Comparison of ENCODE assay signal across 8 cellular contexts in genomic region chr7:149028346-149029109, GRCh38. TPM values are rescaled to one million over a fixed set of nuclear protein-coding genes. Genes with fewer than 3 reads are reported as not detected.
DNase-seq lines count a peak whose midpoint lies in the region; FAIRE-seq and TF ChIP-seq lines count a peak whose summit lies in the region.

TSS of gene PDIA4 (minus strand) at chr7:149028505. CDS start at chr7:149028408, 97 bp downstream.

- peak within 1 kb of the TSS; percentile 98 for H3K23ac ChIP-seq in neuronal stem cell (ENCODE audit: low read depth, low read length, poor library complexity)

- no peak for FAIRE-seq in frontal cortex (lab: Jason Lieb, UNC)

- H2AK5ac ChIP-seq in neuronal stem cell (ENCODE audit: low read depth, low read length), result peak within 1 kb of the TSS; percentile 81

- H3K27me3 ChIP-seq in GM06990 (replicated peaks; ENCODE audit: control insufficient read depth, insufficient read depth, low read length) (no peaks in the 10 kb centered on the region), neuronal stem cell (ENCODE audit: control insufficient read depth in 3 of 3, insufficient read depth in 3 of 3, low read depth in 1 of 3, low read length in 3 of 3) (no peaks in the 10 kb centered on the region)

- peak within 1 kb of the TSS; percentile 89 for H3K27ac Mint-ChIP-seq in activated naive CD4-positive, alpha-beta T cell treated with anti-CD3 and anti-CD28 coated beads for 36 hours

- H2BK5ac ChIP-seq in neuronal stem cell (ENCODE audit: low read length), result peak within 1 kb of the TSS; percentile 66

- H3K14ac ChIP-seq in neuronal stem cell (ENCODE audit: low read length), result peak within 1 kb of the TSS; percentile 99

- no peaks in the 10 kb centered on the region for H3K9me3 ChIP-seq in neuronal stem cell (replicated peaks in 1 of 2; ENCODE audit: control insufficient read depth in 2 of 2, insufficient read depth in 1 of 2, low read depth in 1 of 2, low read length in 2 of 2)

- H3K4me3 ChIP-seq in GM06990 (replicated peaks; ENCODE audit: low read depth, low read length) (peak within 1 kb of the TSS; percentile 97), HFF-Myc (replicated peaks; ENCODE audit: low read depth, low read length) (peak within 1 kb of the TSS; percentile 74), neuronal stem cell (ENCODE audit: low read length in 2 of 2) (peak within 1 kb of the TSS; percentile 86 to 92)

- H2BK120ac ChIP-seq in neuronal stem cell (ENCODE audit: low read depth, low read length), result no peak within 1 kb of the TSS

- peak within 1 kb of the TSS; percentile 94 for H2BK15ac ChIP-seq in neuronal stem cell (ENCODE audit: low read length)

- H2AFZ ChIP-seq in neuronal stem cell (ENCODE audit: low read length), result peak within 1 kb of the TSS; percentile 91

- no peak within 1 kb of the TSS for H4K91ac ChIP-seq in neuronal stem cell (ENCODE audit: low read depth, low read length, poor library complexity)

- peak within 1 kb of the TSS; percentile 95 for H3K4me3 Mint-ChIP-seq in activated naive CD4-positive, alpha-beta T cell treated with anti-CD3 and anti-CD28 coated beads for 36 hours

- peaks cover 8% of the 10 kb centered on the region for H3K36me3 Mint-ChIP-seq in activated naive CD4-positive, alpha-beta T cell treated with anti-CD3 and anti-CD28 coated beads for 36 hours (ENCODE audit: low read depth)

- H3K36me3 ChIP-seq in GM06990 (ENCODE audit: control insufficient read depth, insufficient read depth, low read length) (peaks cover under 1% of the 10 kb centered on the region; the same call in 1 of the 2 replicates), neuronal stem cell (replicated peaks in 1 of 2; ENCODE audit: control insufficient read depth in 2 of 2, insufficient read depth in 2 of 2, low read length in 2 of 2) (peaks cover 3 to 26% of the 10 kb centered on the region in 2 donors)

- no peaks in the 10 kb centered on the region for H3K9me3 Mint-ChIP-seq in activated naive CD4-positive, alpha-beta T cell treated with anti-CD3 and anti-CD28 coated beads for 36 hours

- peaks cover 5 to 6% of the 10 kb centered on the region in 2 donors for H3K4me1 ChIP-seq in neuronal stem cell (ENCODE audit: control insufficient read depth in 2 of 2, insufficient read depth in 1 of 2, low read depth in 1 of 2, low read length in 2 of 2)

- no peak for TF ChIP-seq CTCF in GM06990 (IDR thresholded peaks at IDR 0.05; ENCODE audit: insufficient read depth, low read length, poor library complexity, severe bottlenecking)
- TF ChIP-seq CTCF in HFF-Myc (IDR thresholded peaks at IDR 0.05; ENCODE audit: low read depth, low read length, missing control alignments), result peak; percentile 8
- no peak for TF ChIP-seq CTCF in subcutaneous adipose tissue (IDR thresholded peaks at IDR 0.05; ENCODE audit: low read depth)

- peaks cover 37% of the 10 kb centered on the region for H3K4me1 Mint-ChIP-seq in activated naive CD4-positive, alpha-beta T cell treated with anti-CD3 and anti-CD28 coated beads for 36 hours (ENCODE audit: low read depth)

- peak within 1 kb of the TSS; percentile 99 for H3K18ac ChIP-seq in neuronal stem cell (ENCODE audit: low read length)

- intact Hi-C loops in activated naive CD4-positive, alpha-beta T cell treated with anti-CD3 and anti-CD28 coated beads for 36 hours (cut with micrococcal nuclease), result loop anchor here (1.0 to 10.0 kb wide), 17 partner anchors 23 to 686 kb away; partner anchors contain the start of genes EZH2, ZNF282, ZNF398 and ZNF425

- peak; percentile 100 for DNase-seq in GM06990 (ENCODE audit: extremely low read depth, insufficient read length)
- DNase-seq in HFF-Myc (ENCODE audit: extremely low read depth, low read depth), result peak; percentile 95
- peak; percentile 100 for DNase-seq in NAMALWA (ENCODE audit: low spot score)
- peak; percentile 99 for DNase-seq in SK-N-DZ (ENCODE audit: low spot score)
- peak; percentile 100 for DNase-seq in activated naive CD4-positive, alpha-beta T cell treated with anti-CD3 and anti-CD28 coated beads for 36 hours
- DNase-seq in frontal cortex (ENCODE audit: low spot score in 2 of 2), result peak; percentile 98
- peak; percentile 99 for DNase-seq in neuronal stem cell (ENCODE audit: low spot score)

- H3K27ac ChIP-seq in neuronal stem cell (replicated peaks; ENCODE audit: low read length), result peak within 1 kb of the TSS; percentile 95

- no peak within 1 kb of the TSS for H4K8ac ChIP-seq in neuronal stem cell (ENCODE audit: low read depth, low read length)

- no peak within 1 kb of the TSS for H2BK12ac ChIP-seq in neuronal stem cell (ENCODE audit: low read length)

- H3K4ac ChIP-seq in neuronal stem cell (ENCODE audit: low read length), result no peak within 1 kb of the TSS

- no peaks in the 10 kb centered on the region for H3K27me3 Mint-ChIP-seq in activated naive CD4-positive, alpha-beta T cell treated with anti-CD3 and anti-CD28 coated beads for 36 hours (ENCODE audit: low read depth)

- WGBS in neuronal stem cell (ENCODE audit: extremely low coverage in 2 of 2, insufficient read length in 2 of 2, insufficient replicate concordance in 1 of 2), 2 donors, result no CpG with 5 or more reads among the region's 87 CpGs

- CTCF ChIA-PET in activated naive CD4-positive, alpha-beta T cell treated with anti-CD3 and anti-CD28 coated beads for 36 hours (lab: Charles Lee), result interaction anchor here (0.7 to 8.8 kb wide), 4 partner anchors 22 to 44 kb away, joined by 3 to 59 read pairs (median 12); no protein-coding TSS in a partner anchor

- H3K9ac ChIP-seq in neuronal stem cell (ENCODE audit: low read depth, low read length, poor library complexity), result peak within 1 kb of the TSS; percentile 100

- peak within 1 kb of the TSS; percentile 80 for H3K4me2 ChIP-seq in neuronal stem cell (ENCODE audit: insufficient read depth, low read length, poor library complexity, severe bottlenecking)

- H3K79me1 ChIP-seq in neuronal stem cell (ENCODE audit: low read depth, low read length), result peaks cover 3% of the 10 kb centered on the region

RNA-seq across cellular contexts. Expression of gene PDIA4, which starts in this region (rescaled TPM):
- 98.0 and 104 TPM in 2 replicates for polyA plus RNA-seq in SK-N-DZ (2014; cell fraction: cytosol; rRNA removed)
- 76.9 and 91.1 TPM in 2 replicates for polyA plus RNA-seq in SK-N-DZ (2014; cell fraction: nucleus; rRNA removed)
- total RNA-seq in activated naive CD4-positive, alpha-beta T cell treated with anti-CD3 and anti-CD28 coated beads for 36 hours, result 10 to 100 TPM; 80.2 to 82.8 TPM
- total RNA-seq in frontal cortex (68.9 TPM), subcutaneous adipose tissue (10 to 100 TPM; 27.9 to 72.4 (median 56.3) TPM)
- 93.1 TPM for polyA plus RNA-seq in neuronal stem cell (2013, experiment 1 of 2)
- polyA plus RNA-seq in neuronal stem cell (2013, experiment 2 of 2), result 94.2 TPM

Comparison
In these comparisons a context has a peak if more than half of its experiments do, and no peak if none do; other contexts are left out.
1. Peak in every context shown above with its lines: DNase-seq, H3K4me3 ChIP-seq and H3K27ac ChIP-seq.